ENCODE assay signal across 24 cellular contexts in the genomic region with DNA sequence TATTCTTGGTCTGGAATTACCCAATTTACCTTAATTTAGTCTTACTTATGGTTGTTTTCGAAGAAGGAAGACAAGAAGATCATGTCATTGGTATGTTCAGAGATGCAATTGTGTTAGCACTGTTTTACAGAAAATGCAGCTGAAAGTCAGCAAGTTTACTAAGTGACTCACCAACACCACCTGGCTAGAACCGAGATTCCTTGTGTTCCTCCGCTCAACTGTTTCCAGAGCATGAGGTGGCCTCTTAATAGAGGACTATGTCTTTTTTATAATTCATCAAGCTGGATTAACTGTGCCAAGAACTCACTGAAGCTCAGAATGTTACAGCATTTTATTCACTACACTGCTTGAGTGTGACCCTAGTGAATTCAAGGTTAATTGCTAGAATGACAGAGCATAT.
DNase-seq lines count a peak whose midpoint lies in the region; ATAC-seq, FAIRE-seq and TF ChIP-seq lines count a peak whose summit lies in the region.
"Had no signal": no experiment of that assay in that cellular context is flagged by ENCODE, and none has a peak within 500 bp of the region (broad histone marks: within the 10 kb centered on the region; RNA-seq: fewer than 3 reads in every experiment).

No MANE protein-coding gene starts in this region.

- CTCF ChIA-PET in IMR-90 (lab: Yijun Ruan, JAX) = no interaction called here

- H2BK15ac ChIP-seq in IMR-90 (ENCODE audit: low read depth, low read length) = no peak overlapping the region
- no peak overlapping the region for H2BK15ac ChIP-seq in neuronal stem cell (ENCODE audit: low read length)

- TF ChIP-seq POLR2A in IMR-90 (IDR thresholded peaks at IDR 0.05; ENCODE audit: low read depth, low read length) = no peak

- no peak overlapping the region for H4K5ac ChIP-seq in IMR-90 (ENCODE audit: low read depth, low read length)

- dilution Hi-C loops in IMR-90 (cut with HindIII; ENCODE audit: low sequenced_read_pairs, unreplicated experiment) = loop anchor here (25.0 kb wide), 1 partner anchor 293 kb away; no protein-coding TSS in a partner anchor

- no peaks in the 10 kb centered on the region for H3K9me3 ChIP-seq in IMR-90 (ENCODE audit: control insufficient read depth, insufficient read depth, low read length)
- no peaks in the 10 kb centered on the region for H3K9me3 ChIP-seq in neuronal stem cell (replicated peaks in 1 of 2; ENCODE audit: control insufficient read depth in 2 of 2, insufficient read depth in 1 of 2, low read depth in 1 of 2, low read length in 2 of 2)
- H3K9me3 ChIP-seq: HAP-1 had no signal

- peak; percentile 89 for FAIRE-seq in islet of Langerhans (lab: Jason Lieb, UNC)
- FAIRE-seq: GM12878, HepG2 had no signal

- H2AK5ac ChIP-seq in IMR-90 (ENCODE audit: low read depth, low read length) (no peak overlapping the region), neuronal stem cell (ENCODE audit: low read depth, low read length) (no peak overlapping the region)

- H3K14ac ChIP-seq in IMR-90 (replicated peaks; ENCODE audit: low read depth, low read length) (no peak overlapping the region), neuronal stem cell (ENCODE audit: low read length) (no peak overlapping the region)

- H4K8ac ChIP-seq in IMR-90 (ENCODE audit: low read depth in 2 of 2, low read length in 2 of 2) = no peak overlapping the region
- no peak overlapping the region for H4K8ac ChIP-seq in neuronal stem cell (ENCODE audit: low read depth, low read length)

- H3K79me1 ChIP-seq in IMR-90 (ENCODE audit: low read depth in 1 of 2, low read length in 2 of 2) (no peaks in the 10 kb centered on the region), neuronal stem cell (ENCODE audit: low read depth, low read length) (no peaks in the 10 kb centered on the region)

- H3K4me1 ChIP-seq in IMR-90 (ENCODE audit: control insufficient read depth, insufficient read depth, low read length) = no peaks in the 10 kb centered on the region
- H3K4me1 ChIP-seq in neuronal stem cell (ENCODE audit: control insufficient read depth in 2 of 2, insufficient read depth in 1 of 2, low read depth in 1 of 2, low read length in 2 of 2) = peaks cover 0 to 2% of the 10 kb centered on the region in 2 donors
- H3K4me1 ChIP-seq: HAP-1 had no signal

- in situ Hi-C loops in IMR-90 (cut with MboI; ENCODE audit: low sequenced_read_pairs) = loop anchor here (10.0 kb wide), 1 partner anchor 285 kb away; no protein-coding TSS in a partner anchor

- POLR2A ChIA-PET in IMR-90 (lab: Charles Lee; ENCODE audit: unreplicated experiment) = no interaction called here

- H3K9me1 ChIP-seq in IMR-90 (ENCODE audit: insufficient read depth, low read length) = no peaks in the 10 kb centered on the region

- H3K4ac ChIP-seq in IMR-90 (ENCODE audit: low read depth, low read length) (no peak overlapping the region), neuronal stem cell (ENCODE audit: low read length) (no peak overlapping the region)

- DNase-seq in A172 (ENCODE audit: low spot score) (peak; percentile 71), IMR-90 (peak; percentile 44), amniotic epithelial cell (ENCODE audit: low read depth) (peak; percentile 7), NCI-H2196 (lab: John Stamatoyannopoulos, UW; ENCODE audit: unreplicated experiment) (no peak), neuronal stem cell (ENCODE audit: low spot score) (no peak), Right ventricle myocardium superior (no peak)
- DNase-seq: activated CD4-positive, alpha-beta T cell treated with anti-CD3 and anti-CD28 coated beads, Interleukin-2, amount 10 ng/mL, durations not matched to agents 7 days and 5 days; activated naive CD4-positive, alpha-beta T cell treated with anti-CD3 and anti-CD28 coated beads for 36 hours; amniotic stem cell; DND-41; left cardiac atrium; NCI-H1417; NCI-H2107; NCI-H524; nucleus accumbens; RPMI8226; stimulated activated CD4-positive, alpha-beta T cell treated with anti-CD3 and anti-CD28 coated beads, Interleukin-2, amount 100 ng/mL, for 48 hours; substantia nigra had no signal

- H3K9ac ChIP-seq in IMR-90 (ENCODE audit: low read depth, low read length) (no peak overlapping the region), neuronal stem cell (ENCODE audit: low read depth, low read length, poor library complexity) (no peak overlapping the region)

- intact Hi-C loops in IMR-90 (cut with micrococcal nuclease) (loop anchor here (5.0 kb wide), 1 partner anchor 173 kb away; no protein-coding TSS in a partner anchor), Right ventricle myocardium superior (cut with DNase I) (no loop called here)

- no peak overlapping the region for H2AK9ac ChIP-seq in IMR-90 (replicated peaks; ENCODE audit: low read depth, low read length, poor library complexity)

- H3K27me3 ChIP-seq in IMR-90 (ENCODE audit: control insufficient read depth, insufficient read depth, low read length) (no peaks in the 10 kb centered on the region), neuronal stem cell (ENCODE audit: control insufficient read depth in 3 of 3, insufficient read depth in 3 of 3, low read depth in 1 of 3, low read length in 3 of 3) (no peaks in the 10 kb centered on the region)

- H3K36me3 ChIP-seq in IMR-90 (ENCODE audit: control insufficient read depth, insufficient read depth, low read length) = no peaks in the 10 kb centered on the region
- no peaks in the 10 kb centered on the region for H3K36me3 ChIP-seq in neuronal stem cell (replicated peaks in 1 of 2; ENCODE audit: control insufficient read depth in 2 of 2, insufficient read depth in 2 of 2, low read length in 2 of 2)
- H3K36me3 ChIP-seq: HAP-1 had no signal

- ATAC-seq in IMR-90 (ENCODE audit: low read depth) = no peak
- ATAC-seq in Right ventricle myocardium superior (ENCODE audit: poor library complexity) = no peak
- ATAC-seq in GM21515 (IDR thresholded peaks at IDR 0.05; ENCODE audit: unreplicated experiment) = no peak
- ATAC-seq: GM12878; HepG2; left cardiac atrium; stimulated activated effector memory CD8-positive, alpha-beta T cell treated with anti-CD3 and anti-CD28 coated beads, Interleukin-12 subunit alpha, Interleukin-12 subunit beta, amount 100 ng/mL, for 72 hours had no signal

- H2BK120ac ChIP-seq in IMR-90 (ENCODE audit: low read depth, low read length) (no peak overlapping the region), neuronal stem cell (ENCODE audit: low read depth, low read length) (no peak overlapping the region)

- no TSS peak for BruUV-seq in IMR-90 (replicated peaks; lab: Mats Ljungman, UMichigan)

- no peaks in the 10 kb centered on the region for H4K20me1 ChIP-seq in IMR-90 (ENCODE audit: insufficient read depth, low read length)

- H2BK5ac ChIP-seq in IMR-90 (ENCODE audit: low read depth, low read length, poor library complexity, severe bottlenecking) (no peak overlapping the region), neuronal stem cell (ENCODE audit: low read length) (no peak overlapping the region)

- no peak overlapping the region for H2BK20ac ChIP-seq in IMR-90 (ENCODE audit: low read depth, low read length)

- no peak overlapping the region for H3K23ac ChIP-seq in IMR-90 (ENCODE audit: low read depth, low read length)
- H3K23ac ChIP-seq in neuronal stem cell (ENCODE audit: low read depth, low read length, poor library complexity) = no peak overlapping the region

- no peak overlapping the region for H2BK12ac ChIP-seq in neuronal stem cell (ENCODE audit: low read length)

- H4K91ac ChIP-seq in IMR-90 (ENCODE audit: insufficient read depth, low read depth, low read length) = no peak overlapping the region
- H4K91ac ChIP-seq in neuronal stem cell (ENCODE audit: low read depth, low read length, poor library complexity) = no peak overlapping the region

- no CpG with 5 or more reads among the region's 3 CpGs for WGBS in IMR-90 (ENCODE audit: extremely low coverage in 2 of 2, insufficient read length in 1 of 2), 2 experiments
- no CpG with 5 or more reads among the region's 3 CpGs for WGBS in neuronal stem cell (ENCODE audit: extremely low coverage in 2 of 2, insufficient read length in 2 of 2, insufficient replicate concordance in 1 of 2), 2 donors

- H3K4me3 ChIP-seq in IMR-90 (ENCODE audit: insufficient read depth, low read depth, low read length) (no peak overlapping the region), neuronal stem cell (ENCODE audit: low read length in 2 of 2) (no peak overlapping the region)
- H3K4me3 ChIP-seq: GM12878, HAP-1 had no signal

- no peak overlapping the region for H3K56ac ChIP-seq in IMR-90 (ENCODE audit: extremely low read depth, insufficient read depth, low read length)

- no peak for TF ChIP-seq CTCF in IMR-90 (conservative IDR thresholded peaks at IDR 0.05; ENCODE audit: low read depth, low read length)

- no peak overlapping the region for H3K27ac ChIP-seq in IMR-90 (ENCODE audit: insufficient read depth, low read length)
- H3K27ac ChIP-seq in neuronal stem cell (replicated peaks; ENCODE audit: low read length) = no peak overlapping the region

- TF ChIP-seq RAD21 in IMR-90 (IDR thresholded peaks at IDR 0.05; ENCODE audit: low read length) = no peak

- no peak overlapping the region for H3K4me2 ChIP-seq in IMR-90 (ENCODE audit: low read depth, low read length)
- H3K4me2 ChIP-seq in neuronal stem cell (ENCODE audit: insufficient read depth, low read length, poor library complexity, severe bottlenecking) = no peak overlapping the region

- H2AFZ ChIP-seq in IMR-90 (replicated peaks; ENCODE audit: low read length, poor library complexity) = no peak overlapping the region
- no peak overlapping the region for H2AFZ ChIP-seq in neuronal stem cell (ENCODE audit: low read length)

- H3K18ac ChIP-seq in IMR-90 (ENCODE audit: low read depth, low read length) = no peak overlapping the region
- no peak overlapping the region for H3K18ac ChIP-seq in neuronal stem cell (ENCODE audit: low read length)

TF ChIP-seq in IMR-90, 13 proteins besides CTCF, POLR2A, EP300 and RAD21:
- TF ChIP-seq MXI1 (IDR thresholded peaks at IDR 0.05; ENCODE audit: borderline replicate concordance, low read depth, low read length) = no peak

Comparison
In these comparisons a context has a peak if more than half of its experiments do, and no peak if none do; other contexts are left out.
1. DNase-seq: peak in A172 (single experiment), IMR-90 (single experiment) and amniotic epithelial cell (single experiment); none in NCI-H2196 (single experiment), neuronal stem cell (single experiment) and Right ventricle myocardium superior (single experiment).